ENCODE assay signal across 8 cellular contexts in the genomic region with DNA sequence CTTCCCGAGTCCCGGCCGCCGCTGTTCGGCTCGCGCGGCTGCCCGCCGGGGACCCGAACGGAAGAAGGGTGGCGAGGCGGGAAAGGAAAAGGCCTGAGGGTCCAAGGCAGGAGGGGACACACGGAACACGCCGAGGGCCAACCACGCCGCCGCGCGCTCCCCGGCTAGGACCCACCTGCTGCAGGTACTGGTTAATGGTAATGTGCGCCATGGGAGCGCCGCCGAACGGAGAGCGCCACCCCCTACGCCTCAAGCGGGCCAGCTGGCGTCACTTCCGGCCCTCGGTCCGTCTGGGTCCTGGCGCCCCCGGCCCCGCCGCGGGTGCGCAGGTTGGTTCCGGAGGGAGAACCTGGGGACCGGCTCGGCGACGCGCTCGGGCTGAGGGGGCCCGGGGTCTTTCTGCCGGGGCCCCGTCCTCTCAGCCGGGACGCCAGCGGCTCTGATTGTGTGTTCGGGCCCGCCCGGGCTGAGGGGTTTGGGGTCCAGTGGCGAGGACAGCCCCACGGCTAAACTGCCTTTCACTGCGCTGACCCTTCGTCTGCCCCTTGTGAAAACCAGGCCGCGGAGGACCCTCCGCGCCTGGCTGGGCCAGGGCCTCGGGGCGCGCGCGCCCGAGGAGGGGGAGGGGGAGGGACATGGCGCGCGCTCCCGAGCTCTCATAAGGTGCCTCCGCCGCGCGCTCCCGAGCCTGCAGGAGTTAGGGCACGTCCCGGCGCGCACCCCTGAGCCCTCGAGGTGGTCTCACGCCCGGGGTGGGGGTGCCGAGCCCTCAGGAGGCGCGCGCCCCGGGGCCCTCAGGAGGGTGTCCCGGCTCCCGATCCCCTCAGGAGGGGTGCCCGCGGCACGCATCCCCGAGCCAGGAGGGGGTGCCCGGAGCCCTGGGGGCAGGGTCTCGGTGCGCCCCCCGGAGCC. TPM values are rescaled to one million over a fixed set of nuclear protein-coding genes. Genes with fewer than 3 reads are reported as not detected.
DNase-seq lines count a peak whose midpoint lies in the region; TF ChIP-seq lines count a peak whose summit lies in the region.

A gene (minus strand): TSS at position 246 of the 912 bp plus-strand sequence. CDS start 35 bp downstream, at position 211.

- H3K4ac ChIP-seq in H9 (ENCODE audit: low read depth, low read length) (no peak within 1 kb of the TSS; the same call in 1 of the 2 replicates), neuronal stem cell (ENCODE audit: low read length) (peak within 1 kb of the TSS; percentile 55)

- H2AK5ac ChIP-seq in H9 (ENCODE audit: insufficient read length, low read length) (no peak within 1 kb of the TSS), neuronal stem cell (ENCODE audit: low read depth, low read length) (peak within 1 kb of the TSS; percentile 84)

- H4K5ac ChIP-seq in H9 (ENCODE audit: insufficient read length, low read depth, low read length) = no peak within 1 kb of the TSS

- H3K9me2 ChIP-seq in MM.1S (replicated peaks; ENCODE audit: insufficient read depth, low read length) = no peaks in the 10 kb centered on the region

- in situ Hi-C loops in G401 (cut with HindIII; ENCODE audit: low sequenced_read_pairs) = no loop called here

- H3F3A ChIP-seq in MM.1S (ENCODE audit: insufficient read depth, low read length) = peaks cover 7% of the 10 kb centered on the region

- peak within 1 kb of the TSS; percentile 91 for H3K4me3 ChIP-seq in MM.1S (ENCODE audit: low read length)
- peak within 1 kb of the TSS; percentile 96 for H3K4me3 ChIP-seq in SJSA1
- peak within 1 kb of the TSS; percentile 98 to 99 for H3K4me3 ChIP-seq in neuronal stem cell (ENCODE audit: low read length in 2 of 2)

- peak within 1 kb of the TSS; percentile 24 for H3K27ac ChIP-seq in H9 (ENCODE audit: insufficient read length, low read depth, low read length)
- H3K27ac ChIP-seq in MM.1S (ENCODE audit: low read length) = peak within 1 kb of the TSS; percentile 92
- peak within 1 kb of the TSS; percentile 99 for H3K27ac ChIP-seq in SJSA1
- H3K27ac ChIP-seq in neuronal stem cell (replicated peaks; ENCODE audit: low read length) = peak within 1 kb of the TSS; percentile 98

- H3K4me1 ChIP-seq in H9 (ENCODE audit: insufficient read depth, low read length) = no peaks in the 10 kb centered on the region
- peaks cover 18% of the 10 kb centered on the region for H3K4me1 ChIP-seq in MM.1S (ENCODE audit: low read length)
- H3K4me1 ChIP-seq in SJSA1 (replicated peaks) = peaks cover 49% of the 10 kb centered on the region
- H3K4me1 ChIP-seq in neuronal stem cell (ENCODE audit: control insufficient read depth in 2 of 2, insufficient read depth in 1 of 2, low read depth in 1 of 2, low read length in 2 of 2) = peaks cover 5 to 17% of the 10 kb centered on the region in 2 donors

- H4K20me1 ChIP-seq in H9 (ENCODE audit: control insufficient read depth, insufficient read depth, insufficient read length) (no peaks in the 10 kb centered on the region), MM.1S (ENCODE audit: insufficient read depth, low read length) (peaks cover 15% of the 10 kb centered on the region; the same call in 1 of the 2 replicates)

- H3K18ac ChIP-seq in H9 (ENCODE audit: insufficient read length, low read depth, low read length) = peak within 1 kb of the TSS; percentile 96
- peak within 1 kb of the TSS; percentile 99 for H3K18ac ChIP-seq in neuronal stem cell (ENCODE audit: low read length)

- H2BK15ac ChIP-seq in H9 (ENCODE audit: low read depth, low read length) = no peak within 1 kb of the TSS
- H2BK15ac ChIP-seq in neuronal stem cell (ENCODE audit: low read length) = peak within 1 kb of the TSS; percentile 65

- H3K36me3 ChIP-seq in MM.1S (replicated peaks; ENCODE audit: insufficient read depth, low read length) (no peaks in the 10 kb centered on the region; the same call in 1 of the 2 replicates), SJSA1 (peaks cover 73% of the 10 kb centered on the region), neuronal stem cell (replicated peaks in 1 of 2; ENCODE audit: control insufficient read depth in 2 of 2, insufficient read depth in 2 of 2, low read length in 2 of 2) (peaks cover 14 to 63% of the 10 kb centered on the region in 2 donors)

- H3T11ph ChIP-seq in H9 (ENCODE audit: low read length) = no peak within 1 kb of the TSS

- no peaks in the 10 kb centered on the region for H3K27me3 ChIP-seq in H9 (ENCODE audit: insufficient read depth, low read length)
- no peaks in the 10 kb centered on the region for H3K27me3 ChIP-seq in MM.1S (replicated peaks; ENCODE audit: insufficient read depth, low read length)
- no peaks in the 10 kb centered on the region for H3K27me3 ChIP-seq in SJSA1 (replicated peaks)
- H3K27me3 ChIP-seq in neuronal stem cell (ENCODE audit: control insufficient read depth in 3 of 3, insufficient read depth in 3 of 3, low read depth in 1 of 3, low read length in 3 of 3) = no peaks in the 10 kb centered on the region

- H3K9me3 ChIP-seq in H9 (ENCODE audit: control insufficient read depth, low read depth, low read length) (no peaks in the 10 kb centered on the region), MM.1S (replicated peaks; ENCODE audit: insufficient read depth, low read length) (no peaks in the 10 kb centered on the region), SJSA1 (replicated peaks) (no peaks in the 10 kb centered on the region), neuronal stem cell (replicated peaks in 1 of 2; ENCODE audit: control insufficient read depth in 2 of 2, insufficient read depth in 1 of 2, low read depth in 1 of 2, low read length in 2 of 2) (no peaks in the 10 kb centered on the region)

- no peaks in the 10 kb centered on the region for H3K9me3 Mint-ChIP-seq in H9

- peak within 1 kb of the TSS; percentile 71 for H4K91ac ChIP-seq in H9 (ENCODE audit: insufficient read length, low read depth, low read length)
- H4K91ac ChIP-seq in neuronal stem cell (ENCODE audit: low read depth, low read length, poor library complexity) = peak within 1 kb of the TSS; percentile 53

- peak within 1 kb of the TSS; percentile 20 to 89 (median 59); a peak in 5 of 7 replicates for H3K27ac Mint-ChIP-seq in H9

- H2BK12ac ChIP-seq in H9 (ENCODE audit: insufficient read length, low read depth, low read length) (no peak within 1 kb of the TSS), neuronal stem cell (ENCODE audit: low read length) (peak within 1 kb of the TSS; percentile 19)

- WGBS in H9 (ENCODE audit: extremely low coverage, insufficient read length, low lambda C conversion rate) = no CpG with 5 or more reads among the region's 102 CpGs
- WGBS in neuronal stem cell (ENCODE audit: extremely low coverage in 2 of 2, insufficient read length in 2 of 2, insufficient replicate concordance in 1 of 2), 2 donors = no CpG with 5 or more reads among the region's 102 CpGs

- no peak within 1 kb of the TSS for H2BK5ac ChIP-seq in H9 (ENCODE audit: insufficient read length, low read length)
- peak within 1 kb of the TSS; percentile 97 for H2BK5ac ChIP-seq in neuronal stem cell (ENCODE audit: low read length)

- H3K79me2 ChIP-seq in H9 (ENCODE audit: insufficient read depth, low read length) (peaks cover 61% of the 10 kb centered on the region), MM.1S (ENCODE audit: low read length) (peaks cover 87% of the 10 kb centered on the region)

- peaks cover 37 to 41% (median 41%) of the 10 kb centered on the region in 3 experiments for H3K36me3 Mint-ChIP-seq in H9 (ENCODE audit: insufficient read depth in 1 of 3, low read depth in 3 of 3)

- peak within 1 kb of the TSS; percentile 95 for H3K9ac ChIP-seq in H9 (ENCODE audit: extremely low read depth, insufficient read length, low read length)
- H3K9ac ChIP-seq in MM.1S (ENCODE audit: low read length) = peak within 1 kb of the TSS; percentile 98
- peak within 1 kb of the TSS; percentile 93 for H3K9ac ChIP-seq in neuronal stem cell (ENCODE audit: low read depth, low read length, poor library complexity)

- DNase-seq in G401 (ENCODE audit: low spot score) (peak; percentile 87), H9 (peak; percentile 89), MM.1S (peak; percentile 92), SJSA1 (ENCODE audit: low read depth in 1 of 2, low spot score in 2 of 2) (peak; percentile 86 to 94), foreskin melanocyte (peak; percentile 77), neuronal stem cell (ENCODE audit: low spot score) (peak; percentile 94)
- peak; percentile 77 to 89 (median 85) for DNase-seq in activated naive CD4-positive, alpha-beta T cell (lab: John Stamatoyannopoulos, UW)

- H2BK120ac ChIP-seq in H9 (ENCODE audit: low read depth, low read length, poor library complexity, severe bottlenecking) (peak within 1 kb of the TSS; percentile 84), neuronal stem cell (ENCODE audit: low read depth, low read length) (no peak within 1 kb of the TSS)

- H3K4me3 Mint-ChIP-seq in H9 = peak within 1 kb of the TSS; percentile 89 to 93

- H3K23ac ChIP-seq in H9 (ENCODE audit: insufficient read length, low read depth, low read length) (no peak within 1 kb of the TSS), neuronal stem cell (ENCODE audit: low read depth, low read length, poor library complexity) (peak within 1 kb of the TSS; percentile 99)

- H3K4me2 ChIP-seq in H9 (ENCODE audit: insufficient read depth, insufficient read length, low read length) = peak within 1 kb of the TSS; percentile 88
- H3K4me2 ChIP-seq in MM.1S (ENCODE audit: low read depth, low read length) = peak within 1 kb of the TSS; percentile 67
- peak within 1 kb of the TSS; percentile 85 for H3K4me2 ChIP-seq in neuronal stem cell (ENCODE audit: insufficient read depth, low read length, poor library complexity, severe bottlenecking)

- no peak within 1 kb of the TSS for H2AFZ ChIP-seq in H9 (ENCODE audit: low read length)
- H2AFZ ChIP-seq in MM.1S (ENCODE audit: low read length) = peak within 1 kb of the TSS; percentile 90
- peak within 1 kb of the TSS; percentile 99 for H2AFZ ChIP-seq in neuronal stem cell (ENCODE audit: low read length)

- H3K14ac ChIP-seq in H9 (ENCODE audit: insufficient read depth, low read length) = peak within 1 kb of the TSS; percentile 98
- peak within 1 kb of the TSS; percentile 89 for H3K14ac ChIP-seq in neuronal stem cell (ENCODE audit: low read length)

- H4K8ac ChIP-seq in H9 (replicated peaks; ENCODE audit: insufficient read length, low read depth, low read length) (no peak within 1 kb of the TSS), neuronal stem cell (ENCODE audit: low read depth, low read length) (peak within 1 kb of the TSS; percentile 32)

- peaks cover 6% of the 10 kb centered on the region for H3K23me2 ChIP-seq in H9 (ENCODE audit: insufficient read length, low read depth, low read length, poor library complexity, severe bottlenecking)

- H3K4me1 Mint-ChIP-seq in H9 = peaks cover 26 to 39% of the 10 kb centered on the region in 2 experiments

- H3K79me1 ChIP-seq in H9 (ENCODE audit: insufficient read depth, low read depth, low read length, poor library complexity, severe bottlenecking) (peaks cover 7% of the 10 kb centered on the region), neuronal stem cell (ENCODE audit: low read depth, low read length) (peaks cover 22% of the 10 kb centered on the region)

- no peak within 1 kb of the TSS for H2BK20ac ChIP-seq in H9 (ENCODE audit: low read depth, low read length, poor library complexity, severe bottlenecking)

- TF ChIP-seq CTCF in H9 (conservative IDR thresholded peaks at IDR 0.05) (no peak), MM.1S (IDR thresholded peaks at IDR 0.05; ENCODE audit: low read length) (no peak), subcutaneous adipose tissue (IDR thresholded peaks at IDR 0.05; ENCODE audit: low read depth) (no peak)

- H3K56ac ChIP-seq in H9 (ENCODE audit: insufficient read length, low read depth, low read length) = no peak within 1 kb of the TSS

- H3K27me3 Mint-ChIP-seq in H9 (ENCODE audit: low read depth) = no peaks in the 10 kb centered on the region

RNA-seq across cellular contexts. Expression of the gene that starts here (rescaled TPM):
- total RNA-seq in G401 (2014; rRNA removed; shearing (Covaris generic)) = 89.6 and 103 TPM in 2 replicates
- 62.3 and 66.0 TPM in 2 replicates for total RNA-seq in H9 (2021)
- 108 and 126 TPM in 2 replicates for total RNA-seq in SJSA1 (2014; rRNA removed; shearing (Covaris generic))
- polyA plus RNA-seq in neuronal stem cell (2013, experiment 1 of 2) = 58.8 TPM
- 60.1 TPM for polyA plus RNA-seq in neuronal stem cell (2013, experiment 2 of 2)
- total RNA-seq in subcutaneous adipose tissue = 10 to 100 TPM; 38.4 to 61.7 (median 46.0) TPM

Comparison
In these comparisons a context has a peak if more than half of its experiments do, and no peak if none do; other contexts are left out.
1. Peak in every context shown above with its lines: DNase-seq, H3K4me3 ChIP-seq and H3K27ac ChIP-seq.
2. H3K27ac ChIP-seq: peak in every context shown above with its lines; median percentile 99 in SJSA1; 98 in neuronal stem cell; 92 in MM.1S; 24 in H9.